1 cellular context compared by ENCODE assay signal in genomic region chr17:74403512-74404137, GRCh38.
TF ChIP-seq lines count a peak whose summit lies in the region.

No MANE protein-coding gene starts in this region.

TF ChIP-seq in IMR-90, 13 proteins besides CTCF, POLR2A, EP300 and RAD21:
- TF ChIP-seq MAFK (IDR thresholded peaks at IDR 0.05; ENCODE audit: low read depth, low read length): no peak
- no peak for TF ChIP-seq RCOR1 (IDR thresholded peaks at IDR 0.05; ENCODE audit: insufficient replicate concordance, low read length)
- TF ChIP-seq RFX5 (IDR thresholded peaks at IDR 0.05; ENCODE audit: low read depth, low read length): no peak
- no peak for TF ChIP-seq CHD1 (IDR thresholded peaks at IDR 0.05; ENCODE audit: low read depth, low read length)
- no peak for TF ChIP-seq BHLHE40 (IDR thresholded peaks at IDR 0.05; ENCODE audit: low read depth, low read length)
- no peak for TF ChIP-seq SMC3 (IDR thresholded peaks at IDR 0.05; ENCODE audit: low read depth, low read length)
- TF ChIP-seq NFE2L2 (IDR thresholded peaks at IDR 0.05; ENCODE audit: low read depth, low read length): no peak
- no peak for TF ChIP-seq MAZ (IDR thresholded peaks at IDR 0.05; ENCODE audit: borderline replicate concordance, low read depth, low read length)
- TF ChIP-seq ELK1 (IDR thresholded peaks at IDR 0.05; ENCODE audit: borderline replicate concordance, low read depth, low read length): no peak
- TF ChIP-seq FOS (IDR thresholded peaks at IDR 0.05; ENCODE audit: low read depth, low read length): no peak
- TF ChIP-seq MXI1 (IDR thresholded peaks at IDR 0.05; ENCODE audit: borderline replicate concordance, low read depth, low read length): no peak
- TF ChIP-seq USF2 (IDR thresholded peaks at IDR 0.05; ENCODE audit: low read depth, low read length): no peak
- no peak for TF ChIP-seq CEBPB (IDR thresholded peaks at IDR 0.05; ENCODE audit: low read depth, low read length)
TF ChIP-seq in IMR-90: peak in this region for 0.
